In the genomic region with DNA sequence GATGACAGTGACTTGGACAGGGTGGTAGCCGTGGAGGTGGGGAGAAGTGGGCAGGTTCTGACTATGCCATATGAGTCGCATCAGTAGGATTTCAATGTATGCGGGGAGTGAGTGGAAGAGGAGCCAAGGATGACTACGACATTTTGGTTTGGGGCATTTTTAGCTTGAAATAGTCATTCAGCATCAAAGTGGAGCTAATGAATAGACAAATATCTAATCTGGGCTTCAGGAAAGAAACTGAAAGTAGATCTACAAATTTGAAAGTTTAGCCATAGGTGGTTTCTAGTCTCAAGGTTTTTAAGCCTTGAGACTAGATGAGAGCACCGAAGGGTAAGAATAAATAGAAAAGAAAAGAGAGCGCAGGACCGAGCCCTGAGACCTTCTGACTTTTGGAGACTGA, we compare ENCODE assay signal across 12 cellular contexts. TPM values are rescaled to one million over a fixed set of nuclear protein-coding genes. Genes with fewer than 3 reads are reported as not detected.
DNase-seq lines count a peak whose midpoint lies in the region; ATAC-seq, FAIRE-seq and TF ChIP-seq lines count a peak whose summit lies in the region.
"Had no signal": no experiment of that assay in that cellular context is flagged by ENCODE, and none has a peak within 500 bp of the region (broad histone marks: within the 10 kb centered on the region; RNA-seq: fewer than 3 reads in every experiment).

No MANE protein-coding gene starts in this region.

- no peak for FAIRE-seq in H54 (lab: Jason Lieb, UNC)

- no peak overlapping the region for H3K4me3 Mint-ChIP-seq in effector memory CD8-positive, alpha-beta T cell
- H3K4me3 Mint-ChIP-seq: activated naive CD4-positive, alpha-beta T cell treated with anti-CD3 and anti-CD28 coated beads for 36 hours; endodermal cell had no signal

- no peaks in the 10 kb centered on the region for H3K27me3 Mint-ChIP-seq in effector memory CD8-positive, alpha-beta T cell

- H3K9me3 Mint-ChIP-seq in effector memory CD8-positive, alpha-beta T cell, result no peaks in the 10 kb centered on the region
- H3K9me3 Mint-ChIP-seq: activated naive CD4-positive, alpha-beta T cell treated with anti-CD3 and anti-CD28 coated beads for 36 hours; endodermal cell had no signal

- no peaks in the 10 kb centered on the region for H3K36me3 Mint-ChIP-seq in effector memory CD8-positive, alpha-beta T cell (ENCODE audit: insufficient read depth)

- peak; percentile 68 for ATAC-seq in GM18867 (IDR thresholded peaks at IDR 0.05; ENCODE audit: unreplicated experiment)
- peak; percentile 52 for ATAC-seq in HG03520 (IDR thresholded peaks at IDR 0.05; ENCODE audit: unreplicated experiment)
- no peak for ATAC-seq in effector memory CD8-positive, alpha-beta T cell (replicated peaks)

- no peak for TF ChIP-seq POLR2A in H54 (IDR thresholded peaks at IDR 0.05; ENCODE audit: low read depth, low read length)
- TF ChIP-seq POLR2A in testis (IDR thresholded peaks at IDR 0.05), result no peak

- peaks cover 0 to 4% of the 10 kb centered on the region in 2 donors for H3K4me1 Mint-ChIP-seq in effector memory CD8-positive, alpha-beta T cell (ENCODE audit: low read depth in 2 of 2)

- H3K27ac ChIP-seq in SJCRH30, result no peak overlapping the region
- no peak overlapping the region for H3K27ac ChIP-seq in testis
- H3K27ac ChIP-seq: left ventricle myocardium inferior had no signal

- no peaks in the 10 kb centered on the region for H3K9me3 ChIP-seq in SJCRH30 (replicated peaks)
- H3K9me3 ChIP-seq in testis, result no peaks in the 10 kb centered on the region
- H3K9me3 ChIP-seq: left ventricle myocardium inferior had no signal

- no peak overlapping the region for H3K27ac Mint-ChIP-seq in effector memory CD8-positive, alpha-beta T cell
- H3K27ac Mint-ChIP-seq: activated naive CD4-positive, alpha-beta T cell treated with anti-CD3 and anti-CD28 coated beads for 36 hours; endodermal cell had no signal

- H3K4me1 ChIP-seq in SJCRH30, result no peaks in the 10 kb centered on the region
- no peaks in the 10 kb centered on the region for H3K4me1 ChIP-seq in testis

- no peak for TF ChIP-seq CTCF in testis (IDR thresholded peaks at IDR 0.05)

- H3K27me3 ChIP-seq in SJCRH30 (no peaks in the 10 kb centered on the region), testis (no peaks in the 10 kb centered on the region)

- H3K36me3 ChIP-seq in SJCRH30, result no peaks in the 10 kb centered on the region
- H3K36me3 ChIP-seq in testis (ENCODE audit: low read depth, missing control alignments), result no peaks in the 10 kb centered on the region

- H3K4me3 ChIP-seq in SJCRH30, result no peak overlapping the region
- H3K4me3 ChIP-seq in testis, result no peak overlapping the region
- H3K4me3 ChIP-seq: left ventricle myocardium inferior had no signal

- DNase-seq in H54 (ENCODE audit: insufficient read length, low spot score) (peak; percentile 26), glomerular visceral epithelial cell (ENCODE audit: extremely low spot score) (peak; percentile 15), SJCRH30 (no peak), NK-92 (lab: John Stamatoyannopoulos, UW; ENCODE audit: unreplicated experiment) (no peak), testis (no peak)
- DNase-seq in effector memory CD8-positive, alpha-beta T cell, result no peak
- DNase-seq: activated naive CD4-positive, alpha-beta T cell treated with anti-CD3 and anti-CD28 coated beads for 36 hours; endodermal cell; left ventricle myocardium inferior; NCI-H446 treated with DMSO at 0.1 percent for 48 hours had no signal

- WGBS in testis, 2 donors, result 93% methylated on average over 7 of the region's 7 CpGs

- intact Hi-C loops in testis (cut with DNase I; ENCODE audit: low total_unique reads), result no loop called here

RNA-seq across cellular contexts. Expression of a gene that starts 58.3 kb away (rescaled TPM):
- 31.0 and 35.6 TPM in 2 replicates for total RNA-seq in SJCRH30 (2014; rRNA removed; shearing (Covaris generic))
- 10 to 100 TPM; 56.6 to 63.6 TPM for total RNA-seq in testis
- polyA plus RNA-seq in testis (ENCODE audit: insufficient read depth, low read depth, low replicate concordance), result 46.2 TPM

Comparison
In these comparisons a context has a peak if more than half of its experiments do, and no peak if none do; other contexts are left out.
1. DNase-seq: peak in H54 (single experiment) and glomerular visceral epithelial cell (single experiment); none in SJCRH30 (0 of 2), NK-92 (single experiment), testis (single experiment) and effector memory CD8-positive, alpha-beta T cell (0 of 3).